In the genomic region with DNA sequence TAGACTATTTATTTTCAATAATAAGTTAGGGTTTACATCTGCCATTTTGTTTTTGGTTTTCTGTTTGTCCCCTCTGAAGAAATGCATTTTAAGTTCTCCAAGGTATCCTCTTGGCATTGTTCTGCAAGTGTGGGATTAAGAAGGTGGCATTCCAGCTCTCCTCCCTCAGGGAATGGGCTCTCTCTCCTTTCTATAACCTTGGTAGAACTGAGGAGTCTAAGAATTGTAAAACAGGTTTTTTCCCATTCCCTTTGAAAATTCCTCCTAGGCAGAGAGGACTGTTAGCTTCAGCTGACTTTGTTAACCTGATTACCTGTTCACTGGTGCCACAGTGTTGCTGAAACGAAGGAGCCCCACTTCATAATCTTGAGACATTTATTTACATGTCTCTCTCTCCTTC, we compare ENCODE assay signal across 37 cellular contexts.
"Had no signal": no experiment of that assay in that cellular context is flagged by ENCODE, and none has a peak within 500 bp of the region (broad histone marks: within the 10 kb centered on the region; RNA-seq: fewer than 3 reads in every experiment).

No MANE protein-coding gene starts in this region.

- H3K36me3 ChIP-seq: ascending aorta, cardiac muscle cell had no signal

- H3K4me3 Mint-ChIP-seq: activated B cell treated with CpG ODN at 0.5 μM for 24 hours; activated CD4-positive, alpha-beta memory T cell treated with anti-CD3 and anti-CD28 coated beads for 36 hours; activated CD4-positive, alpha-beta T cell treated with anti-CD3 and anti-CD28 coated beads, Interleukin-2, amount 10 ng/mL, durations not matched to agents 24 days and 14 days; activated CD8-positive, alpha-beta T cell treated with anti-CD3 and anti-CD28 coated beads for 36 hours; activated naive CD4-positive, alpha-beta T cell treated with anti-CD3 and anti-CD28 coated beads, Interleukin-2, amount 10 ng/mL, durations not matched to agents 7 days and 5 days; activated naive CD4-positive, alpha-beta T cell treated with anti-CD3 and anti-CD28 coated beads, Interleukin-2, amount 50 U/mL, for 24 hours; activated naive CD8-positive, alpha-beta T cell; activated naive CD8-positive, alpha-beta T cell treated with anti-CD3 and anti-CD28 coated beads, Interleukin-2, amount 10 ng/mL, durations not matched to agents 7 days and 5 days; activated naive CD8-positive, alpha-beta T cell treated with anti-CD3 and anti-CD28 coated beads, Interleukin-2, amount 50 U/mL, for 24 hours; brain; central memory CD8-positive, alpha-beta T cell; T-helper 1 cell treated with Interleukin-12 subunit alpha and Interleukin-12 subunit beta and Interleukin-4 antibody, amounts not matched to agents 30 μg/mL and 1 μg/mL, for 36 hours; T-helper 2 cell treated with Interferon-gamma antibody and Interleukin-4, amounts not matched to agents 5 μg/mL and 100 μg/mL, for 36 hours had no signal

- H3K27me3 ChIP-seq: ascending aorta, cardiac muscle cell had no signal

- H3K27me3 Mint-ChIP-seq: activated B cell treated with CpG ODN at 0.5 μM for 24 hours; activated CD4-positive, alpha-beta T cell treated with anti-CD3 and anti-CD28 coated beads, Interleukin-2, amount 10 ng/mL, durations not matched to agents 24 days and 14 days; activated CD8-positive, alpha-beta T cell treated with anti-CD3 and anti-CD28 coated beads for 36 hours; activated naive CD4-positive, alpha-beta T cell treated with anti-CD3 and anti-CD28 coated beads, Interleukin-2, amount 50 U/mL, for 24 hours; activated naive CD8-positive, alpha-beta T cell; activated naive CD8-positive, alpha-beta T cell treated with anti-CD3 and anti-CD28 coated beads, Interleukin-2, amount 10 ng/mL, durations not matched to agents 7 days and 5 days; activated naive CD8-positive, alpha-beta T cell treated with anti-CD3 and anti-CD28 coated beads, Interleukin-2, amount 50 U/mL, for 24 hours; brain; central memory CD8-positive, alpha-beta T cell had no signal

- H3K36me3 Mint-ChIP-seq: activated CD4-positive, alpha-beta memory T cell treated with anti-CD3 and anti-CD28 coated beads for 36 hours; activated naive CD4-positive, alpha-beta T cell treated with anti-CD3 and anti-CD28 coated beads, Interleukin-2, amount 10 ng/mL, durations not matched to agents 7 days and 5 days; activated naive CD4-positive, alpha-beta T cell treated with anti-CD3 and anti-CD28 coated beads, Interleukin-2, amount 50 U/mL, for 24 hours; activated naive CD8-positive, alpha-beta T cell; activated naive CD8-positive, alpha-beta T cell treated with anti-CD3 and anti-CD28 coated beads, Interleukin-2, amount 10 ng/mL, durations not matched to agents 7 days and 5 days had no signal

- DNase-seq: activated B cell treated with CpG ODN at 0.5 μM for 24 hours; activated CD4-positive, alpha-beta memory T cell treated with anti-CD3 and anti-CD28 coated beads for 36 hours; activated CD4-positive, alpha-beta T cell treated with anti-CD3 and anti-CD28 coated beads for 4 hours; activated CD4-positive, alpha-beta T cell treated with anti-CD3 and anti-CD28 coated beads, Interleukin-2, amount 10 ng/mL, durations not matched to agents 24 days and 14 days; activated CD4-positive, alpha-beta T cell treated with anti-CD3 and anti-CD28 coated beads, Interleukin-2, amount 50 U/mL, for 1 hour; activated CD4-positive, alpha-beta T cell treated with anti-CD3 and anti-CD28 coated beads, Interleukin-2, amount 50 U/mL, for 4 hours; activated CD4-positive, CD25-positive, alpha-beta regulatory T cell treated with anti-CD3 and anti-CD28 coated beads, Interleukin-2, amount 50 U/mL, for 72 hours; activated CD8-positive, alpha-beta memory T cell treated with anti-CD3 and anti-CD28 coated beads, Interleukin-2, amount 50 U/mL, for 4 hours; activated CD8-positive, alpha-beta T cell treated with anti-CD3 and anti-CD28 coated beads for 36 hours; activated effector memory CD4-positive, alpha-beta T cell treated with Interleukin-2 at 50 U/mL for 16 hours; activated gamma-delta T cell; activated naive CD4-positive, alpha-beta T cell treated with anti-CD3 and anti-CD28 coated beads, Interleukin-2, amount 10 ng/mL, durations not matched to agents 7 days and 5 days; activated naive CD4-positive, alpha-beta T cell treated with Interleukin-2 at 50 U/mL for 16 hours; activated naive CD8-positive, alpha-beta T cell treated with anti-CD3 and anti-CD28 coated beads, Interleukin-2, amount 10 ng/mL, durations not matched to agents 7 days and 5 days; activated naive CD8-positive, alpha-beta T cell treated with anti-CD3 and anti-CD28 coated beads, Interleukin-2, amount 50 U/mL, for 24 hours; activated T-cell treated with anti-CD3 and anti-CD28 coated beads for 4 hours; activated T-cell treated with anti-CD3 and anti-CD28 coated beads, Interleukin-2, amount 50 U/mL, for 1 hour; activated T-cell treated with anti-CD3 and anti-CD28 coated beads, Interleukin-2, amount 50 U/mL, for 48 hours; amygdala; anterior cingulate cortex; caudate nucleus; cerebellar nuclear complex; T-helper 1 cell; T-helper 2 cell; T-helper 9 cell had no signal

- H3K4me1 ChIP-seq: ascending aorta had no signal

- H3K4me1 Mint-ChIP-seq: brain; central memory CD8-positive, alpha-beta T cell had no signal

- H3K9me3 ChIP-seq: ascending aorta had no signal

- FAIRE-seq: bronchial epithelial cell, TTC549 had no signal

- ATAC-seq: activated CD8-positive, alpha-beta T cell treated with anti-CD3 and anti-CD28 coated beads for 36 hours; activated naive CD8-positive, alpha-beta T cell treated with anti-CD3 and anti-CD28 coated beads, Interleukin-2, amount 50 U/mL, for 24 hours had no signal

- H3K4me3 ChIP-seq: ascending aorta, cardiac muscle cell had no signal

- H3K9me3 Mint-ChIP-seq: activated B cell treated with CpG ODN at 0.5 μM for 24 hours; activated CD4-positive, alpha-beta memory T cell treated with anti-CD3 and anti-CD28 coated beads for 36 hours; activated CD4-positive, alpha-beta T cell treated with anti-CD3 and anti-CD28 coated beads, Interleukin-2, amount 10 ng/mL, durations not matched to agents 24 days and 14 days; activated CD8-positive, alpha-beta T cell treated with anti-CD3 and anti-CD28 coated beads for 36 hours; activated naive CD4-positive, alpha-beta T cell treated with anti-CD3 and anti-CD28 coated beads, Interleukin-2, amount 10 ng/mL, durations not matched to agents 7 days and 5 days; activated naive CD4-positive, alpha-beta T cell treated with anti-CD3 and anti-CD28 coated beads, Interleukin-2, amount 50 U/mL, for 24 hours; activated naive CD8-positive, alpha-beta T cell treated with anti-CD3 and anti-CD28 coated beads, Interleukin-2, amount 10 ng/mL, durations not matched to agents 7 days and 5 days; activated naive CD8-positive, alpha-beta T cell treated with anti-CD3 and anti-CD28 coated beads, Interleukin-2, amount 50 U/mL, for 24 hours; activated T-helper 2 cell treated with anti-CD3 and anti-CD28 coated beads, Interferon-gamma antibody, Interleukin-2, Interleukin-4, amounts not matched to agents 10 μg/mL and 5 μg/mL and 100 μg/mL, durations not matched to agents 14 hours and 24 hours and 36 hours; brain; central memory CD8-positive, alpha-beta T cell; T-helper 1 cell treated with Interleukin-12 subunit alpha and Interleukin-12 subunit beta and Interleukin-4 antibody, amounts not matched to agents 30 μg/mL and 1 μg/mL, for 36 hours; T-helper 2 cell treated with Interferon-gamma antibody and Interleukin-4, amounts not matched to agents 5 μg/mL and 100 μg/mL, for 36 hours had no signal

- H3K27ac ChIP-seq: ascending aorta, cardiac muscle cell, VCaP had no signal
